In the genomic region with DNA sequence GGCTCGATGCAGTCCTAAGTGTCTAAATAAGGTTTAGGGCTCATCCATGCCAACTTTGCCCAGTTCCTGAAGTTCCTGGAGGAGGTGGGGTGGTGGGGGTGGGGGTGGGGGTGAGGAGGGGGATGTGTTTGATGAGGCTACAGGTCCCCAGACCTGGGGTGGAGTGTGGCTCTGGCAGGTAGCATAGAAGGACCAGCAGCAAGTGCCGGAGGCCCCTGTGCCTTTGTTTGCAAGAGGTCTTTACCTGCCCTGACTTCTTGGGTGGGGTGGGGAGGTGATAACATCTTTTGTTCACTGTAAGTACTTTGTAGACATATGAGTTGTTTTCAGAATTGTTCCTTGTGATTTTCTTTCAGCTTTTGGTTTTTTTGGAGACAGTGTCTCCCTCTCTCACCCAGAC, we compare ENCODE assay signal across 25 cellular contexts. TPM values are rescaled to one million over a fixed set of nuclear protein-coding genes. Genes with fewer than 3 reads are reported as not detected.
DNase-seq lines count a peak whose midpoint lies in the region; ATAC-seq and TF ChIP-seq lines count a peak whose summit lies in the region.
"Had no signal": no experiment of that assay in that cellular context is flagged by ENCODE, and none has a peak within 500 bp of the region (broad histone marks: within the 10 kb centered on the region; RNA-seq: fewer than 3 reads in every experiment).

No MANE protein-coding gene starts in this region.

- H3K79me2 ChIP-seq in PC-9 (ENCODE audit: low read depth) (peaks cover 100% of the 10 kb centered on the region), MM.1S (ENCODE audit: low read length) (no peaks in the 10 kb centered on the region)

- H3K27ac ChIP-seq in PC-9: peak overlapping the region; percentile 90
- H3K27ac ChIP-seq in coronary artery: no peak overlapping the region
- H3K27ac ChIP-seq in substantia nigra (ENCODE audit: low read depth, low read length, poor library complexity, severe bottlenecking): peak overlapping the region; percentile 68
- H3K27ac ChIP-seq in MM.1S (ENCODE audit: low read length): no peak overlapping the region

- 0 out of 2 replicates have a peak overlapping the region, but pooled peaks have one; percentile 11 for H3K4me2 ChIP-seq in PC-9
- no peak overlapping the region for H3K4me2 ChIP-seq in MM.1S (ENCODE audit: low read depth, low read length)
- H3K4me2 ChIP-seq: A549 had no signal

- no peaks in the 10 kb centered on the region for H3K9me3 ChIP-seq in PC-9 (ENCODE audit: insufficient read depth, low read depth)
- no peaks in the 10 kb centered on the region for H3K9me3 ChIP-seq in MM.1S (replicated peaks; ENCODE audit: insufficient read depth, low read length)
- H3K9me3 ChIP-seq: A549, Caco-2, HAP-1, MG63, SJCRH30 had no signal

- DNase-seq in PC-9 (no peak), coronary artery (ENCODE audit: low spot score) (peak; percentile 19), mesenteric fat pad (ENCODE audit: low spot score) (peak; percentile 69), substantia nigra (lab: John Stamatoyannopoulos, UW) (no peak), MM.1S (no peak), RKO (ENCODE audit: low spot score) (no peak)
- DNase-seq: C1 segment of cervical spinal cord; Caco-2; CD8-positive, alpha-beta T cell; DMS79; EL; GDM1; GOT3; HFFc6; KG1; MG63; NCI-H1417; NCI-H1694; NCI-H2029 treated with DMSO at 0.1 percent for 48 hours; NCI-H526 treated with DMSO at 0.1 percent for 48 hours; SJCRH30 had no signal

- H3K9me2 ChIP-seq in PC-9 (ENCODE audit: insufficient read depth): no peaks in the 10 kb centered on the region
- H3K9me2 ChIP-seq in MM.1S (replicated peaks; ENCODE audit: insufficient read depth, low read length): no peaks in the 10 kb centered on the region

- peaks cover 32% of the 10 kb centered on the region for H3F3A ChIP-seq in PC-9 (ENCODE audit: insufficient read depth, low read depth)
- H3F3A ChIP-seq in MM.1S (ENCODE audit: insufficient read depth, low read length): no peaks in the 10 kb centered on the region

- peaks cover 95% of the 10 kb centered on the region for H3K4me1 ChIP-seq in PC-9 (replicated peaks; ENCODE audit: insufficient read depth)
- H3K4me1 ChIP-seq in MM.1S (ENCODE audit: low read length): no peaks in the 10 kb centered on the region

- intact Hi-C loops in PC-9 (cut with micrococcal nuclease; ENCODE audit: unreplicated experiment): loop anchor here (5.0 kb wide), 1 partner anchor 36 kb away; no protein-coding TSS in a partner anchor

- BruUV-seq in PC-9 (replicated peaks; lab: Mats Ljungman, UMichigan): no TSS peak

- H4K20me1 ChIP-seq in PC-9 (ENCODE audit: insufficient read depth) (peaks cover 6% of the 10 kb centered on the region; the same call in 1 of the 2 replicates), MM.1S (ENCODE audit: insufficient read depth, low read length) (no peaks in the 10 kb centered on the region)

- H3K36me3 ChIP-seq in PC-9 (ENCODE audit: low read depth) (peaks cover 28% of the 10 kb centered on the region), MM.1S (replicated peaks; ENCODE audit: insufficient read depth, low read length) (no peaks in the 10 kb centered on the region)
- H3K36me3 ChIP-seq: HAP-1 had no signal

- H3K27me3 ChIP-seq in PC-9 (ENCODE audit: insufficient read depth, low read depth) (no peaks in the 10 kb centered on the region), MM.1S (replicated peaks; ENCODE audit: insufficient read depth, low read length) (no peaks in the 10 kb centered on the region)
- H3K27me3 ChIP-seq: MG63, SJCRH30 had no signal

- H3K4me3 ChIP-seq in PC-9: no peak overlapping the region
- no peak overlapping the region for H3K4me3 ChIP-seq in coronary artery
- no peak overlapping the region for H3K4me3 ChIP-seq in MM.1S (ENCODE audit: low read length)
- H3K4me3 ChIP-seq: A549, GM12878, HAP-1, MG63, SJCRH30 had no signal

- TF ChIP-seq CTCF in PC-9 (conservative IDR thresholded peaks at IDR 0.05) (no peak), coronary artery (IDR thresholded peaks at IDR 0.05) (no peak), MM.1S (IDR thresholded peaks at IDR 0.05; ENCODE audit: low read length) (no peak)

- ATAC-seq in HG03039 (IDR thresholded peaks at IDR 0.05; ENCODE audit: unreplicated experiment): no peak
- ATAC-seq: A549; CD8-positive, alpha-beta T cell; GM12878 had no signal

- H2AFZ ChIP-seq in PC-9 (no peak overlapping the region), MM.1S (ENCODE audit: low read length) (no peak overlapping the region)

- POLR2A ChIA-PET in PC-9 (lab: Charles Lee; ENCODE audit: unreplicated experiment): interaction anchor here (0.6 kb wide), 1 partner anchor 12 kb away, joined by 6 read pairs; no protein-coding TSS in a partner anchor

- no peak overlapping the region for H3K9ac ChIP-seq in MM.1S (ENCODE audit: low read length)

- CTCF ChIA-PET in PC-9 (lab: Charles Lee): no interaction called here

RNA-seq across cellular contexts. Expression of gene SH3BP4, which starts 10.0 kb away (rescaled TPM):
- total RNA-seq in PC-9 (2021) (131 and 135 TPM in 2 replicates), mesenteric fat pad (20.5 TPM)

Comparison
In these comparisons a context has a peak if more than half of its experiments do, and no peak if none do; other contexts are left out.
1. DNase-seq: peak in coronary artery (single experiment) and mesenteric fat pad (single experiment); none in PC-9 (0 of 2), substantia nigra (0 of 49), MM.1S (single experiment) and RKO (single experiment).
2. H3K27ac ChIP-seq: peak in PC-9 (single experiment) and substantia nigra (single experiment); none in coronary artery (0 of 2) and MM.1S (single experiment).